Comparison of ENCODE assay signal across 16 cellular contexts in genomic region chr15:83767786-83768185, GRCh38.
DNase-seq lines count a peak whose midpoint lies in the region; ATAC-seq and TF ChIP-seq lines count a peak whose summit lies in the region.
"Had no signal": no experiment of that assay in that cellular context is flagged by ENCODE, and none has a peak within 500 bp of the region (broad histone marks: within the 10 kb centered on the region; RNA-seq: fewer than 3 reads in every experiment).

No MANE protein-coding gene starts in this region.

- H3K9me3 Mint-ChIP-seq in nephron: no peaks in the 10 kb centered on the region
- H3K9me3 Mint-ChIP-seq: H9 had no signal

- DNase-seq in astrocyte of the hippocampus (ENCODE audit: low read depth, low spot score): peak; percentile 36
- DNase-seq in left cardiac atrium: no peak
- no peak for DNase-seq in activated CD4-positive, alpha-beta T cell treated with anti-CD3 and anti-CD28 coated beads for 48 hours
- DNase-seq in UCSD-AML1 (lab: John Stamatoyannopoulos, UW; ENCODE audit: unreplicated experiment): no peak
- no peak for DNase-seq in HuH-7.5 (ENCODE audit: low spot score)
- no peak for DNase-seq in NOMO-1 (lab: John Stamatoyannopoulos, UW; ENCODE audit: unreplicated experiment in 2 of 2)
- DNase-seq: C1 segment of cervical spinal cord, DMS79 treated with DMSO at 0.1 percent for 48 hours, H9, NCI-H1105 treated with DMSO at 0.1 percent for 48 hours, NCI-H187 treated with DMSO at 0.1 percent for 48 hours, NCI-H510A, NCI-H774, PC-9 had no signal

- H3K36me3 Mint-ChIP-seq in nephron (ENCODE audit: low read depth): no peaks in the 10 kb centered on the region

- intact Hi-C loops in left cardiac atrium (cut with DNase I): no loop called here

- TF ChIP-seq CTCF in nephron (IDR thresholded peaks at IDR 0.05; ENCODE audit: unreplicated experiment in 3 of 3): no peak

- peaks cover 30% of the 10 kb centered on the region for H3K4me1 Mint-ChIP-seq in nephron
- H3K4me1 Mint-ChIP-seq: H9 had no signal

- H3K27me3 ChIP-seq in ACC112 (ENCODE audit: insufficient read depth, low read length): no peaks in the 10 kb centered on the region

- H3K79me2 ChIP-seq in ACC112 (ENCODE audit: control insufficient read depth, insufficient read depth, low read length, unreplicated experiment): no peaks in the 10 kb centered on the region

- peak overlapping the region; percentile 15 to 34 (median 23) for H3K27ac Mint-ChIP-seq in nephron
- H3K27ac Mint-ChIP-seq: H9 had no signal

- no peak overlapping the region for H2AFZ ChIP-seq in ACC112 (ENCODE audit: low read length, unreplicated experiment)
- H2AFZ ChIP-seq: PC-9 had no signal

- no peak overlapping the region for H3K4me3 Mint-ChIP-seq in nephron
- H3K4me3 Mint-ChIP-seq: H9 had no signal

- ATAC-seq in left cardiac atrium: peak; percentile 62 to 66

- no peaks in the 10 kb centered on the region for H3K27me3 Mint-ChIP-seq in nephron (ENCODE audit: low read depth)

- H3K36me3 ChIP-seq in ACC112 (ENCODE audit: insufficient read depth, low read length): no peaks in the 10 kb centered on the region

- H3K27ac ChIP-seq in ACC112 (ENCODE audit: low read depth, low read length): 0 out of 2 replicates have a peak overlapping the region, but pooled peaks have one; percentile 30
- H3K27ac ChIP-seq: PC-9 had no signal

- H3K4me1 ChIP-seq in ACC112 (ENCODE audit: control insufficient read depth, insufficient read depth, low read length, unreplicated experiment): peaks cover 6% of the 10 kb centered on the region

- H3K4me3 ChIP-seq in ACC112 (ENCODE audit: low read depth, low read length): no peak overlapping the region
- H3K4me3 ChIP-seq: PC-9 had no signal
